Comparison of ENCODE assay signal across 8 cellular contexts in genomic region chr7:87475359-87476178, GRCh38. TPM values are rescaled to one million over a fixed set of nuclear protein-coding genes. Genes with fewer than 3 reads are reported as not detected.
DNase-seq lines count a peak whose midpoint lies in the region; ATAC-seq and TF ChIP-seq lines count a peak whose summit lies in the region.

Gene ABCB4, minus strand, starts transcription at chr7:87475680. Its CDS starts 215 bp downstream, at chr7:87475465.

- POLR2A ChIA-PET in BJ (lab: Charles Lee) = no interaction called here

- TF ChIP-seq POLR2A in GM18951 (IDR thresholded peaks at IDR 0.05; ENCODE audit: extremely low read depth, insufficient read depth, insufficient read length) (peak; percentile 49), body of pancreas (IDR thresholded peaks at IDR 0.05) (no peak)

- no peak within 1 kb of the TSS for H3K27ac ChIP-seq in body of pancreas
- peak within 1 kb of the TSS; percentile 88 to 98 for H3K27ac ChIP-seq in liver (ENCODE audit: low read depth in 1 of 2, low read length in 2 of 2)
- peak within 1 kb of the TSS in 1 of 2 donors; percentile 42 for H3K27ac ChIP-seq in tibial artery

- intact Hi-C loops in body of pancreas (cut with DNase I) = no loop called here
- intact Hi-C loops in tibial artery (cut with DNase I; ENCODE audit: low total_unique reads) = no loop called here

- ATAC-seq in HG03280 (IDR thresholded peaks at IDR 0.05; ENCODE audit: unreplicated experiment) (peak; percentile 28), body of pancreas (peak; percentile 55)

- CTCF ChIA-PET in BJ (lab: Yijun Ruan, JAX) = no interaction called here

- 9 to 49% methylated on average over 6 to 46 of the region's 80 CpGs for WGBS in body of pancreas, 2 donors
- WGBS in liver = 5% methylated on average over 80 of the region's 80 CpGs

- H3K4me3 ChIP-seq in BJ (ENCODE audit: low read depth, low read length) (peak within 1 kb of the TSS; percentile 42), body of pancreas (no peak within 1 kb of the TSS), liver (ENCODE audit: low read depth in 1 of 3, low read length in 3 of 3) (peak within 1 kb of the TSS; percentile 56 to 95 (median 75)), tibial artery (peak within 1 kb of the TSS; percentile 57 to 60)

- H3K27me3 ChIP-seq in BJ (ENCODE audit: control insufficient read depth, insufficient read depth, low read length) (peaks cover 7% of the 10 kb centered on the region), body of pancreas (no peaks in the 10 kb centered on the region), liver (ENCODE audit: control insufficient read depth in 4 of 4, insufficient read depth in 4 of 4, low read length in 3 of 4) (no peaks in the 10 kb centered on the region), tibial artery (peaks cover 0 to 13% of the 10 kb centered on the region in 2 donors)

- H3K4me1 ChIP-seq in body of pancreas = peaks cover 14% of the 10 kb centered on the region
- peaks cover 1 to 36% (median 6%) of the 10 kb centered on the region in 4 donors for H3K4me1 ChIP-seq in liver (ENCODE audit: control insufficient read depth in 4 of 4, insufficient read depth in 4 of 4, low read length in 3 of 4)
- H3K4me1 ChIP-seq in tibial artery = peaks cover 0 to 27% (median 18%) of the 10 kb centered on the region in 4 donors

- H3K36me3 ChIP-seq in BJ (ENCODE audit: control insufficient read depth, insufficient read depth, low read length) = no peaks in the 10 kb centered on the region
- no peaks in the 10 kb centered on the region for H3K36me3 ChIP-seq in body of pancreas (replicated peaks in 1 of 2; ENCODE audit: insufficient read depth in 1 of 2, low read depth in 2 of 2)
- H3K36me3 ChIP-seq in liver (ENCODE audit: control insufficient read depth in 4 of 4, insufficient read depth in 3 of 4, low read depth in 1 of 4, low read length in 3 of 4) = peaks cover 0 to 2% (median 0%) of the 10 kb centered on the region in 4 donors
- no peaks in the 10 kb centered on the region for H3K36me3 ChIP-seq in tibial artery

- H3K9ac ChIP-seq in liver (ENCODE audit: low read depth in 1 of 2, low read length in 2 of 2) = peak within 1 kb of the TSS; percentile 85 to 95

- no peak for TF ChIP-seq CTCF in BJ (IDR thresholded peaks at IDR 0.05; ENCODE audit: insufficient read depth, low read depth, low read length)
- no peak for TF ChIP-seq CTCF in body of pancreas (IDR thresholded peaks at IDR 0.05)
- no peak for TF ChIP-seq CTCF in liver (IDR thresholded peaks at IDR 0.05; ENCODE audit: low read depth, low read length, missing input control)
- no peak for TF ChIP-seq CTCF in tibial artery (IDR thresholded peaks at IDR 0.05)

- TF ChIP-seq RAD21 in liver (IDR thresholded peaks at IDR 0.05) = no peak

- in situ Hi-C loops in GM18951 (cut with MboI; ENCODE audit: low sequenced_read_pairs, unreplicated experiment) = no loop called here

- H3K9me3 ChIP-seq in body of pancreas (no peaks in the 10 kb centered on the region), liver (ENCODE audit: control insufficient read depth in 4 of 4, low read length in 3 of 4) (no peaks in the 10 kb centered on the region), tibial artery (no peaks in the 10 kb centered on the region)

- DNase-seq in BJ (ENCODE audit: low read depth) = no peak
- peak in 2 of 4 donors; percentile 3 to 32 for DNase-seq in body of pancreas
- DNase-seq in tibial artery = no peak
- DNase-seq in NOMO-1 (lab: John Stamatoyannopoulos, UW; ENCODE audit: unreplicated experiment in 2 of 2) = no peak
- no peak for DNase-seq in DMS79 treated with DMSO at 0.1 percent for 48 hours (lab: John Stamatoyannopoulos, UW)

TF ChIP-seq in liver, 16 proteins besides CTCF, POLR2A, EP300 and RAD21:
- TF ChIP-seq ZBTB33 (IDR thresholded peaks at IDR 0.05) (no peak), HNF4A (conservative IDR thresholded peaks at IDR 0.05) (peak; percentile 45 to 49), MAX (IDR thresholded peaks at IDR 0.05) (no peak), HNF4G (IDR thresholded peaks at IDR 0.05) (peak; percentile 34), YY1 (IDR thresholded peaks at IDR 0.05) (no peak), NR2F2 (IDR thresholded peaks at IDR 0.05) (no peak), TAF1 (conservative IDR thresholded peaks at IDR 0.05) (peak; percentile 77), FOXA1 (IDR thresholded peaks at IDR 0.05) (no peak), JUND (IDR thresholded peaks at IDR 0.05) (no peak), SP1 (IDR thresholded peaks at IDR 0.05) (no peak), RXRA (IDR thresholded peaks at IDR 0.05) (no peak), GABPA (IDR thresholded peaks at IDR 0.05 in 1 of 2, conservative IDR thresholded peaks at IDR 0.05 in 1 of 2) (no peak), FOXA2 (IDR thresholded peaks at IDR 0.05) (no peak), EGR1 (IDR thresholded peaks at IDR 0.05; ENCODE audit: low read depth in 2 of 2) (no peak)
- TF ChIP-seq, protein P1, sequence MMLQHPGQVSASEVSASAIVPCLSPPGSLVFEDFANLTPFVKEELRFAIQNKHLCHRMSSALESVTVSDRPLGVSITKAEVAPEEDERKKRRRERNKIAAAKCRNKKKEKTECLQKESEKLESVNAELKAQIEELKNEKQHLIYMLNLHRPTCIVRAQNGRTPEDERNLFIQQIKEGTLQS (IDR thresholded peaks at IDR 0.05) = no peak
- TF ChIP-seq, protein P2, sequence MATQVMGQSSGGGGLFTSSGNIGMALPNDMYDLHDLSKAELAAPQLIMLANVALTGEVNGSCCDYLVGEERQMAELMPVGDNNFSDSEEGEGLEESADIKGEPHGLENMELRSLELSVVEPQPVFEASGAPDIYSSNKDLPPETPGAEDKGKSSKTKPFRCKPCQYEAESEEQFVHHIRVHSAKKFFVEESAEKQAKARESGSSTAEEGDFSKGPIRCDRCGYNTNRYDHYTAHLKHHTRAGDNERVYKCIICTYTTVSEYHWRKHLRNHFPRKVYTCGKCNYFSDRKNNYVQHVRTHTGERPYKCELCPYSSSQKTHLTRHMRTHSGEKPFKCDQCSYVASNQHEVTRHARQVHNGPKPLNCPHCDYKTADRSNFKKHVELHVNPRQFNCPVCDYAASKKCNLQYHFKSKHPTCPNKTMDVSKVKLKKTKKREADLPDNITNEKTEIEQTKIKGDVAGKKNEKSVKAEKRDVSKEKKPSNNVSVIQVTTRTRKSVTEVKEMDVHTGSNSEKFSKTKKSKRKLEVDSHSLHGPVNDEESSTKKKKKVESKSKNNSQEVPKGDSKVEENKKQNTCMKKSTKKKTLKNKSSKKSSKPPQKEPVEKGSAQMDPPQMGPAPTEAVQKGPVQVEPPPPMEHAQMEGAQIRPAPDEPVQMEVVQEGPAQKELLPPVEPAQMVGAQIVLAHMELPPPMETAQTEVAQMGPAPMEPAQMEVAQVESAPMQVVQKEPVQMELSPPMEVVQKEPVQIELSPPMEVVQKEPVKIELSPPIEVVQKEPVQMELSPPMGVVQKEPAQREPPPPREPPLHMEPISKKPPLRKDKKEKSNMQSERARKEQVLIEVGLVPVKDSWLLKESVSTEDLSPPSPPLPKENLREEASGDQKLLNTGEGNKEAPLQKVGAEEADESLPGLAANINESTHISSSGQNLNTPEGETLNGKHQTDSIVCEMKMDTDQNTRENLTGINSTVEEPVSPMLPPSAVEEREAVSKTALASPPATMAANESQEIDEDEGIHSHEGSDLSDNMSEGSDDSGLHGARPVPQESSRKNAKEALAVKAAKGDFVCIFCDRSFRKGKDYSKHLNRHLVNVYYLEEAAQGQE (IDR thresholded peaks at IDR 0.05) = no peak

RNA-seq across cellular contexts. Expression of gene ABCB4, which starts in this region (rescaled TPM):
- 1.2 and 1.9 TPM in 2 replicates for polyA plus RNA-seq in BJ (2011; rRNA removed)
- 1.6 and 1.9 TPM in 2 replicates for polyA minus RNA-seq in BJ (2011; rRNA and poly(A)+ RNA removed)
- under 1 TPM in 1 of 2 donors, not detected in 1; under 0.01 TPM for total RNA-seq in body of pancreas
- total RNA-seq in liver = 100 to 1,000 TPM in 1 of 2 donors, 1 to 10 TPM in 1; 6.7 to 409 TPM
- polyA plus RNA-seq in liver = 10 to 100 TPM; 61.5 to 93.8 TPM

Comparison
In these comparisons a context has a peak if more than half of its experiments do, and no peak if none do; other contexts are left out.
1. RNA of gene ABCB4 (total RNA-seq): 6.7 to 409 TPM in liver; under 0.01 TPM in body of pancreas; every median in the first group is over 4 times any median in the second.
2. RNA of gene ABCB4 (polyA plus RNA-seq): 61.5 to 93.8 TPM in liver; 1.2 to 1.9 TPM in BJ; every median in the first group is over 10 times any median in the second.
3. Peak in ATAC-seq in body of pancreas; RNA of the gene not detected or under 1 TPM.
4. H3K4me3 ChIP-seq: peak in BJ (single experiment), liver (3 of 3) and tibial artery (2 of 2); none in body of pancreas (0 of 2).
5. H3K27ac ChIP-seq: peak in liver (2 of 2); none in body of pancreas (0 of 4).